8 cellular contexts compared by ENCODE assay signal in genomic region chr5:171961117-171961516, GRCh38. TPM values are rescaled to one million over a fixed set of nuclear protein-coding genes. Genes with fewer than 3 reads are reported as not detected.
DNase-seq lines count a peak whose midpoint lies in the region; ATAC-seq, FAIRE-seq and TF ChIP-seq lines count a peak whose summit lies in the region.

No MANE protein-coding gene starts in this region.

- peak; percentile 4 for DNase-seq in stimulated activated naive CD4-positive, alpha-beta T cell treated with Interleukin-2 at 50 U/mL for 16 hours (lab: John Stamatoyannopoulos, UW)
- DNase-seq in stimulated activated naive CD4-positive, alpha-beta T cell (lab: John Stamatoyannopoulos, UW) = no peak
- peak; percentile 74 for DNase-seq in GM12878 (ENCODE audit: low read depth, low spot score)
- no peak for DNase-seq in testis
- no peak for DNase-seq in DMS79 (lab: John Stamatoyannopoulos, UW)
- DNase-seq in Caco-2 = no peak
- no peak for DNase-seq in A673 (ENCODE audit: low spot score)

- H3K27ac Mint-ChIP-seq in Caco-2 (ENCODE audit: unreplicated experiment) = no peak overlapping the region

- H3K27me3 Mint-ChIP-seq in Caco-2 (ENCODE audit: insufficient read depth, unreplicated experiment) = no peaks in the 10 kb centered on the region

- no peak overlapping the region for H3K9ac ChIP-seq in GM12878 (ENCODE audit: control insufficient read depth, insufficient read depth, low read length)

- RAD21 ChIA-PET in GM12878 (lab: Charles Lee; ENCODE audit: unreplicated experiment) = interaction anchor here (0.7 to 6.7 kb wide), 5 partner anchors 9 to 328 kb away, joined by 3 to 49 read pairs (median 4); partner anchors contain the start of gene FBXW11

- H3K36me3 Mint-ChIP-seq in Caco-2 (ENCODE audit: insufficient read depth, unreplicated experiment) = no peaks in the 10 kb centered on the region

- H3K27me3 ChIP-seq in GM12878 (replicated peaks in 1 of 2; ENCODE audit: control insufficient read depth in 2 of 2, insufficient read depth in 2 of 2, low read length in 1 of 2) (no peaks in the 10 kb centered on the region), testis (no peaks in the 10 kb centered on the region), Caco-2 (replicated peaks; ENCODE audit: control insufficient read depth, insufficient read depth, low read length) (no peaks in the 10 kb centered on the region), A673 (replicated peaks; ENCODE audit: insufficient read depth, low read depth, low read length, poor library complexity) (no peaks in the 10 kb centered on the region)

- H3K4me2 ChIP-seq in GM12878 (ENCODE audit: control insufficient read depth, insufficient read depth) = peak overlapping the region; percentile 47

- ATAC-seq in HG03354 (IDR thresholded peaks at IDR 0.05; ENCODE audit: poor library complexity, severe bottlenecking, unreplicated experiment) = peak; percentile 76
- peak; percentile 88 for ATAC-seq in GM12878

- peaks cover 5% of the 10 kb centered on the region for H3K4me1 Mint-ChIP-seq in Caco-2 (ENCODE audit: low read depth, unreplicated experiment)

- TF ChIP-seq POLR2A in GM12878 (IDR thresholded peaks at IDR 0.05; ENCODE audit: low read depth, low read length) = no peak
- TF ChIP-seq POLR2A in testis (IDR thresholded peaks at IDR 0.05) = no peak

- 5% methylated on average over 3 of the region's 3 CpGs for WGBS in GM12878 (ENCODE audit: insufficient coverage, insufficient replicate concordance, low lambda C conversion rate, missing lambda C conversion rate)
- 69 to 70% methylated on average over 3 of the region's 3 CpGs for WGBS in testis, 2 donors

- H3K4me1 ChIP-seq in GM12878 (ENCODE audit: control insufficient read depth, insufficient read depth, low read length) (peaks cover 43% of the 10 kb centered on the region), testis (peaks cover 22% of the 10 kb centered on the region), Caco-2 (peaks cover 9% of the 10 kb centered on the region), A673 (ENCODE audit: insufficient read depth, low read length, poor library complexity, severe bottlenecking) (peaks cover 57% of the 10 kb centered on the region)

- H3K36me3 ChIP-seq in GM12878 (ENCODE audit: control insufficient read depth in 2 of 2, insufficient read depth in 2 of 2, low read length in 1 of 2) (no peaks in the 10 kb centered on the region; a peak in 1 of 4 replicates), testis (ENCODE audit: low read depth, missing control alignments) (no peaks in the 10 kb centered on the region), Caco-2 (ENCODE audit: control insufficient read depth, insufficient read depth, low read length) (no peaks in the 10 kb centered on the region; the same call in 1 of the 2 replicates), A673 (ENCODE audit: insufficient read depth, low read length, poor library complexity, severe bottlenecking) (no peaks in the 10 kb centered on the region)

- BruUV-seq in GM12878 (replicated peaks; lab: Mats Ljungman, UMichigan) = no TSS peak
- no TSS peak for BruUV-seq in Caco-2 (replicated peaks; lab: Mats Ljungman, UMichigan)
- no TSS peak for BruUV-seq in A673 (replicated peaks; lab: Mats Ljungman, UMichigan)

- TF ChIP-seq CTCF in GM12878 (IDR thresholded peaks at IDR 0.05 in 2 of 3, conservative IDR thresholded peaks at IDR 0.05 in 1 of 3; ENCODE audit: control insufficient read depth in 2 of 3, extremely low read depth in 1 of 3, insufficient read depth in 1 of 3, low read depth in 3 of 3, low read length in 3 of 3) (no peak), testis (IDR thresholded peaks at IDR 0.05) (no peak), Caco-2 (IDR thresholded peaks at IDR 0.05; ENCODE audit: insufficient read depth in 1 of 2, low read depth in 1 of 2, low read length in 1 of 2, severe bottlenecking in 1 of 2, unreplicated experiment in 1 of 2) (no peak), A673 (conservative IDR thresholded peaks at IDR 0.05; ENCODE audit: low read depth, low read length) (no peak)

- intact Hi-C loops in GM12878 (cut with micrococcal nuclease; ENCODE audit: unreplicated experiment) (loop anchor here (5.0 kb wide), 1 partner anchor 41 kb away; no protein-coding TSS in a partner anchor), testis (cut with DNase I; ENCODE audit: low total_unique reads) (no loop called here), Caco-2 (cut with micrococcal nuclease; ENCODE audit: unreplicated experiment) (loop anchor here (5.0 kb wide), 1 partner anchor 46 kb away; the partner anchor contains the start of gene FBXW11), A673 (cut with micrococcal nuclease; ENCODE audit: unreplicated experiment) (no loop called here)

- CTCF ChIA-PET in GM12878 (lab: Yijun Ruan, JAX) = interaction anchor here (1.1 to 6.9 kb wide), 7 partner anchors 10 to 49 kb away, joined by 3 to 54 read pairs (median 6); partner anchors contain the start of gene FBXW11
- CTCF ChIA-PET in Caco-2 (lab: Charles Lee) = no interaction called here
- CTCF ChIA-PET in A673 (lab: Charles Lee) = no interaction called here

- POLR2A ChIA-PET in GM12878 (lab: Charles Lee) = interaction anchor here (0.6 to 2.6 kb wide), 5 partner anchors 17 to 1196 kb away, joined by 3 to 8 read pairs (median 3); no protein-coding TSS in a partner anchor
- POLR2A ChIA-PET in Caco-2 (lab: Charles Lee) = no interaction called here
- POLR2A ChIA-PET in A673 (lab: Charles Lee; ENCODE audit: low non-redundant PET) = no interaction called here

- H3K4me3 Mint-ChIP-seq in Caco-2 (ENCODE audit: unreplicated experiment) = no peak overlapping the region

- no peaks in the 10 kb centered on the region for H3K9me3 Mint-ChIP-seq in Caco-2 (ENCODE audit: unreplicated experiment)

- H3K27ac ChIP-seq in GM12878 (ENCODE audit: control insufficient read depth, insufficient read depth) (peak overlapping the region; percentile 51), testis (no peak overlapping the region), A673 (ENCODE audit: low read depth, low read length, poor library complexity, severe bottlenecking) (no peak overlapping the region)

- H3K4me3 ChIP-seq in GM12878 (no peak overlapping the region), testis (no peak overlapping the region), Caco-2 (ENCODE audit: low read depth, low read length) (no peak overlapping the region), A673 (ENCODE audit: low read depth, low read length, poor library complexity, severe bottlenecking) (no peak overlapping the region)

- peaks cover 2% of the 10 kb centered on the region; the same call in 2 of the 3 replicates for H3K9me3 ChIP-seq in GM12878 (replicated peaks; ENCODE audit: control insufficient read depth, insufficient read depth, low read length)
- no peaks in the 10 kb centered on the region for H3K9me3 ChIP-seq in testis
- H3K9me3 ChIP-seq in Caco-2 = no peaks in the 10 kb centered on the region
- H3K9me3 ChIP-seq in A673 (ENCODE audit: low read depth, low read length, poor library complexity, severe bottlenecking) = no peaks in the 10 kb centered on the region

- H2AFZ ChIP-seq in GM12878 (ENCODE audit: control insufficient read depth, low read depth, low read length) = no peak overlapping the region

- FAIRE-seq in GM12878 (lab: Jason Lieb, UNC) = peak; percentile 64

- SMC1A ChIA-PET in GM12878 (lab: Charles Lee; ENCODE audit: uncharacterized antibody, unreplicated experiment) = interaction anchor here (0.6 to 5.0 kb wide), 18 partner anchors 9 to 321 kb away, joined by 3 to 29 read pairs (median 6); partner anchors contain the start of gene FBXW11

- TF ChIP-seq EP300 in GM12878 (IDR thresholded peaks at IDR 0.05; ENCODE audit: borderline replicate concordance in 1 of 2, control insufficient read depth in 1 of 2, low read depth in 2 of 2, low read length in 2 of 2) = peak; percentile 16 to 81; a peak in 1 of 4 replicates

- H3K79me2 ChIP-seq in GM12878 (ENCODE audit: control insufficient read depth, insufficient read depth, low read length) = peaks cover 87% of the 10 kb centered on the region

- no peaks in the 10 kb centered on the region for H4K20me1 ChIP-seq in GM12878 (ENCODE audit: control insufficient read depth, insufficient read depth)

- in situ Hi-C loops in GM12878 (cut with MboI) = no loop called here

- 0 out of 2 replicates have a peak, but pooled peaks have one; percentile 2 for TF ChIP-seq RAD21 in GM12878 (IDR thresholded peaks at IDR 0.05; ENCODE audit: insufficient read depth, low read depth, low read length)

RNA-seq across cellular contexts. Expression of gene FBXW11, which starts 45.3 kb away (rescaled TPM):
- 68.9 and 73.9 TPM in 2 replicates for total RNA-seq in GM12878 (2013; cell fraction: nucleolus; rRNA removed)
- 44.5 and 55.5 TPM in 2 replicates for total RNA-seq in GM12878 (2014; rRNA removed)
- total RNA-seq in GM12878 (2014; rRNA removed; fragmentation: Illumina TruSeq; extraction: Trizol) = 50.9 TPM in 2 replicates
- 48.4 and 50.7 TPM in 2 replicates for total RNA-seq in GM12878 (2021)
- 15.2 TPM for polyA plus RNA-seq in GM12878 (2011; ENCODE audit: low read depth)
- polyA plus RNA-seq in GM12878 (2011; rRNA removed) = 61.5 and 64.7 TPM in 2 replicates
- polyA plus RNA-seq in GM12878 (2011; cell fraction: cytosol; rRNA removed) = 40.9 and 41.2 TPM in 2 replicates
- polyA plus RNA-seq in GM12878 (2011; cell fraction: nucleus; rRNA removed) = 34.3 and 43.8 TPM in 2 replicates
- polyA plus RNA-seq in GM12878 (2012) = 23.6 and 28.8 TPM in 2 replicates
- polyA plus RNA-seq in GM12878 (2014; fragmentation: Illumina TruSeq; extraction: Trizol) = 46.9 and 64.0 TPM in 2 replicates
- polyA plus RNA-seq in GM12878 (2014; fragmentation: Nextera tagmentation; extraction: Ambion mirVana) = 1 to 10 TPM; 4.3 to 7.7 TPM
- polyA plus RNA-seq in GM12878 (2014; rRNA removed) = 30.7 and 35.4 TPM in 2 replicates
- polyA plus RNA-seq in GM12878 (2016; fragmentation: Nextera tagmentation; extraction: Ambion mirVana) = 10 to 100 TPM; 27.8 to 28.2 TPM
- 111 and 144 TPM in 2 replicates for polyA minus RNA-seq in GM12878 (2011; rRNA and poly(A)+ RNA removed)
- polyA minus RNA-seq in GM12878 (2011; cell fraction: cytosol; rRNA and poly(A)+ RNA removed) = 39.8 and 43.9 TPM in 2 replicates
- 24.8 and 39.9 TPM in 2 replicates for polyA minus RNA-seq in GM12878 (2011; cell fraction: nucleus; rRNA and poly(A)+ RNA removed)
- 10 to 100 TPM; 60.6 to 61.8 TPM for total RNA-seq in testis
- polyA plus RNA-seq in testis (ENCODE audit: insufficient read depth, low read depth, low replicate concordance) = 46.3 TPM
- total RNA-seq in Caco-2 (2022) = 46.2 and 46.3 TPM in 2 replicates
- 34.9 and 40.2 TPM in 2 replicates for total RNA-seq in A673 (2021)

Comparison
In these comparisons a context has a peak if more than half of its experiments do, and no peak if none do; other contexts are left out.
1. DNase-seq: peak in stimulated activated naive CD4-positive, alpha-beta T cell treated with Interleukin-2 at 50 U/mL for 16 hours (single experiment) and GM12878 (single experiment); none in stimulated activated naive CD4-positive, alpha-beta T cell (0 of 6), testis (single experiment), DMS79 (single experiment), Caco-2 (0 of 2) and A673 (single experiment).
2. intact Hi-C loops: an anchor here in GM12878 (5.0 kb wide) and Caco-2 (5.0 kb wide); none called in testis and A673.